ENCODE assay signal across 8 cellular contexts in the genomic region with DNA sequence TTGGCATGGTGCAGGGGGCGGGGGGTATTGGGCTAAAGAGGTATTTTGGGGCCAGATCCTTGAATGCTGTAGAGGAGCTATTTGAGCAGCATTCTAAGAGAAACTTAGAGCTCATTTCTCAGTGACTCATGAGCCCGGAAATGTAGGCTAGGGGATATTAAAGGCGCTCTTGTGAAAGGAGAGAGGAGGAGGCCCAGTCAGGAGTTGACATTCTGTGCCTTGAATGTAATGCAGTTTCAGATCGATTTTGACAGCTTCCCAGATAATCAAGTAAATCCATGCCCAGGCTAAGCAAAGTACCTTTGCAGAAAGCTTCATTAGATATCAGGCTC. TPM values are rescaled to one million over a fixed set of nuclear protein-coding genes. Genes with fewer than 3 reads are reported as not detected.
DNase-seq lines count a peak whose midpoint lies in the region; ATAC-seq and TF ChIP-seq lines count a peak whose summit lies in the region.

No MANE protein-coding gene starts in this region.

- peak overlapping the region; percentile 86 for H3K4me2 ChIP-seq in neural progenitor cell

- H3K4me3 ChIP-seq in neural progenitor cell, result peak overlapping the region; percentile 84

- ATAC-seq in activated CD4-positive, CD25-positive, alpha-beta regulatory T cell treated with anti-CD3 and anti-CD28 coated beads, Interleukin-2, amount 50 U/mL, for 24 hours, result peak; percentile 57 to 68
- ATAC-seq in HG03378 (IDR thresholded peaks at IDR 0.05; ENCODE audit: unreplicated experiment), result no peak
- no peak for ATAC-seq in GM21526 (IDR thresholded peaks at IDR 0.05; ENCODE audit: low FRiP score, unreplicated experiment)

- peaks cover 43% of the 10 kb centered on the region for H3K4me1 Mint-ChIP-seq in neural progenitor cell

- no peak overlapping the region for H2AFZ ChIP-seq in neural progenitor cell (replicated peaks)

- DNase-seq in activated CD4-positive, CD25-positive, alpha-beta regulatory T cell treated with anti-CD3 and anti-CD28 coated beads, Interleukin-2, amount 50 U/mL, for 72 hours, result no peak
- DNase-seq in LoVo (ENCODE audit: low spot score) (peak; percentile 43), activated T-cell treated with anti-CD3 and anti-CD28 coated beads for 48 hours (ENCODE audit: low read depth) (peak; percentile 9), fibroblast of peridontal ligament (ENCODE audit: extremely low read depth) (peak; percentile 81), neural progenitor cell (ENCODE audit: low spot score) (peak; percentile 29)

- peaks cover 15% of the 10 kb centered on the region for H3F3A ChIP-seq in neural progenitor cell (ENCODE audit: low read depth)

- H3K27me3 ChIP-seq in neural progenitor cell, result no peaks in the 10 kb centered on the region

- peak overlapping the region; percentile 97 for H3K4me3 Mint-ChIP-seq in neural progenitor cell

- peaks cover 53% of the 10 kb centered on the region for H4K20me1 ChIP-seq in neural progenitor cell (ENCODE audit: low read depth)

- H3K9me3 Mint-ChIP-seq in neural progenitor cell, result no peaks in the 10 kb centered on the region

- H3K27me3 Mint-ChIP-seq in neural progenitor cell (ENCODE audit: insufficient read depth, low read depth), result peaks cover 8% of the 10 kb centered on the region

- H3K4me1 ChIP-seq in neural progenitor cell, result peaks cover 21% of the 10 kb centered on the region

- H3K9ac ChIP-seq in neural progenitor cell, result peak overlapping the region; percentile 87

- H3K9me3 ChIP-seq in neural progenitor cell (ENCODE audit: low read depth), result no peaks in the 10 kb centered on the region

- peaks cover 62% of the 10 kb centered on the region for H3K79me2 ChIP-seq in neural progenitor cell (ENCODE audit: low read depth)

- H3K36me3 ChIP-seq in neural progenitor cell, result no peaks in the 10 kb centered on the region

- peak overlapping the region; percentile 89 for H3K27ac Mint-ChIP-seq in neural progenitor cell

- TF ChIP-seq CTCF in neural progenitor cell (IDR thresholded peaks at IDR 0.05), result no peak

- H3K27ac ChIP-seq in neural progenitor cell, result no peak overlapping the region

- peaks cover 2% of the 10 kb centered on the region for H3K36me3 Mint-ChIP-seq in neural progenitor cell

RNA-seq across cellular contexts. Expression of a gene that starts 1.4 kb away (rescaled TPM):
- total RNA-seq in neural progenitor cell (ENCODE audit: low replicate concordance), result 41.7 and 59.0 TPM in 2 replicates

Comparison
In these comparisons a context has a peak if more than half of its experiments do, and no peak if none do; other contexts are left out.
1. ATAC-seq: peak in activated CD4-positive, CD25-positive, alpha-beta regulatory T cell treated with anti-CD3 and anti-CD28 coated beads, Interleukin-2, amount 50 U/mL, for 24 hours (2 of 2); none in HG03378 (single experiment) and GM21526 (single experiment).